23 cellular contexts compared by ENCODE assay signal in the genomic region with DNA sequence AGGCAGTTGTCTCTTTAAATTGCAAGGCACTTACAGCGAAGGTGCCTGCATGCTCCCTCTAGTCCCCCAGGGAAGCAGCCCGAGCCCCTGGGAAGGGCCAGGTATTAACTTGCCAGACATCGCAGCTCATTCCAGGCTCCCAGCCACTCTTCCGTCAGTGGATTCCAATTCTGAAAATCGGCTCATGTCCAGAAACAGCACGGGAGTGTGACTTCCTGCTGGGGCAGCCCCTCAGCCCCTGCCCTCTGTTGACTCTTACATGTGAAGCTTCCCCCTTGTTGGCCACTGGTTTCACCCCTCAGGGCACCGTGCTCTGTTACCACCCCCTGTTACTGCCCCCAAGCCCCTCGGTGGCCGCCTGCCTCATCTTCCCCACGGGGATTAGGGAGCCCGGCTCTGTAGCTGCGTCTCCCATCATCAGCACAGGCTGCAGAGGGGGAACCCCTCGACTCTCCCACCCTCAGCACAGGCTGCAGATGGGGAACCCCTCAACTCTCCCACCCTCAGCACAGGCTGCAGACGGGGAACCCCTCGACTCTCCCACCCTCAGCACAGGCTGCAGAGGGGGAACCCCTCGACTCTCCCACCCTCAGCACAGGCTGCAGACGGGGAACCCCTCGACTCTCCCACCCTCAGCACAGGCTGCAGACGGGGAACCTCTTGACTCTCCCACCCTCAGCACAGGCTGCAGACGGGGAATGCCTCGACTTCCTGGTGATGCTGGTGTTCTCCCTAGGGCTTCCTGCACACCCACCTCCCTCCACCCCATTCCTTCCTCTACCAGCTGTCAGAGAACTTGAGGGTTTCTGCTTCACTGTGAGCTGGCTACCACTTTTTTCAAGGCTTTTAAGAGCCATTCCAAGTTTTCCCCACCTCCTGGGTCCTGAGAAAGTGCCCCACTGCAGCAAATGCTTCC. TPM values are rescaled to one million over a fixed set of nuclear protein-coding genes. Genes with fewer than 3 reads are reported as not detected.
"Had no signal": no experiment of that assay in that cellular context is flagged by ENCODE, and none has a peak within 500 bp of the region (broad histone marks: within the 10 kb centered on the region; RNA-seq: fewer than 3 reads in every experiment).

No MANE protein-coding gene starts in this region.

- H3K4me1 Mint-ChIP-seq: activated CD4-positive, alpha-beta T cell treated with anti-CD3 and anti-CD28 coated beads, Interleukin-2, amount 10 ng/mL, durations not matched to agents 24 days and 14 days; activated naive CD4-positive, alpha-beta T cell treated with anti-CD3 and anti-CD28 coated beads, Interleukin-2, amount 10 ng/mL, durations not matched to agents 7 days and 5 days; central memory CD8-positive, alpha-beta T cell had no signal

- DNase-seq: activated CD4-positive, alpha-beta T cell treated with anti-CD3 and anti-CD28 coated beads, Interleukin-2, amount 10 ng/mL, durations not matched to agents 24 days and 14 days; activated CD8-positive, alpha-beta memory T cell treated with anti-CD3 and anti-CD28 coated beads, Interleukin-2, amount 50 U/mL, for 4 hours; activated CD8-positive, alpha-beta T cell treated with anti-CD3 and anti-CD28 coated beads, Interleukin-2, amount 10 ng/mL, durations not matched to agents 7 days and 5 days; activated naive CD4-positive, alpha-beta T cell treated with anti-CD3 and anti-CD28 coated beads, Interleukin-2, amount 10 ng/mL, durations not matched to agents 7 days and 5 days; activated T-cell treated with anti-CD3 and anti-CD28 coated beads, Interleukin-2, amount 50 U/mL, for 4 hours; aorta; brain microvascular endothelial cell; foreskin keratinocyte; glutamatergic neuron; hippocampal formation; left colon; midbrain; occipital lobe; retina; spleen; stimulated activated naive CD4-positive, alpha-beta T cell treated with Interleukin-2 at 50 U/mL for 16 hours; trophoblast cell had no signal

- H3K36me3 ChIP-seq: brain microvascular endothelial cell, spleen, suprapubic skin, vagina had no signal

- H3K27me3 Mint-ChIP-seq: activated CD4-positive, alpha-beta T cell treated with anti-CD3 and anti-CD28 coated beads, Interleukin-2, amount 10 ng/mL, durations not matched to agents 24 days and 14 days had no signal

- ATAC-seq: activated CD8-positive, alpha-beta T cell treated with anti-CD3 and anti-CD28 coated beads, Interleukin-2, amount 10 ng/mL, durations not matched to agents 7 days and 5 days; activated T-cell treated with anti-CD3 and anti-CD28 coated beads, Interleukin-2, amount 50 U/mL, for 4 hours; foreskin keratinocyte; left colon had no signal

- H3K27ac Mint-ChIP-seq: activated CD4-positive, alpha-beta T cell treated with anti-CD3 and anti-CD28 coated beads, Interleukin-2, amount 10 ng/mL, durations not matched to agents 24 days and 14 days; activated CD8-positive, alpha-beta T cell treated with anti-CD3 and anti-CD28 coated beads, Interleukin-2, amount 10 ng/mL, durations not matched to agents 7 days and 5 days had no signal

- FAIRE-seq: islet of Langerhans had no signal

- H3K27me3 ChIP-seq: brain microvascular endothelial cell, vagina had no signal

- H3K4me3 Mint-ChIP-seq: activated CD4-positive, alpha-beta T cell treated with anti-CD3 and anti-CD28 coated beads, Interleukin-2, amount 10 ng/mL, durations not matched to agents 24 days and 14 days; activated CD8-positive, alpha-beta T cell treated with anti-CD3 and anti-CD28 coated beads, Interleukin-2, amount 10 ng/mL, durations not matched to agents 7 days and 5 days; activated naive CD4-positive, alpha-beta T cell treated with anti-CD3 and anti-CD28 coated beads, Interleukin-2, amount 10 ng/mL, durations not matched to agents 7 days and 5 days; activated T-cell treated with anti-CD3 and anti-CD28 coated beads, Interleukin-2, amount 50 U/mL, for 4 hours; central memory CD8-positive, alpha-beta T cell had no signal

- H3K4me3 ChIP-seq: coronary artery, lung, spleen, suprapubic skin, vagina had no signal

RNA-seq across cellular contexts. Expression of a gene that starts 11.1 kb away (rescaled TPM):
- total RNA-seq: activated CD4-positive, alpha-beta T cell treated with anti-CD3 and anti-CD28 coated beads, Interleukin-2, amount 10 ng/mL, durations not matched to agents 24 days and 14 days; activated CD8-positive, alpha-beta T cell treated with anti-CD3 and anti-CD28 coated beads, Interleukin-2, amount 10 ng/mL, durations not matched to agents 7 days and 5 days had no signal
